Comparison of ENCODE assay signal across 8 cellular contexts in genomic region chr5:90707698-90708097, GRCh38.
"Had no signal": no experiment of that assay in that cellular context is flagged by ENCODE, and none has a peak within 500 bp of the region (broad histone marks: within the 10 kb centered on the region; RNA-seq: fewer than 3 reads in every experiment).

No MANE protein-coding gene starts in this region.

- H3K27ac Mint-ChIP-seq: HFFc6 had no signal

- H3K27ac ChIP-seq: KMS-11 had no signal

- ATAC-seq: HCT116 had no signal

- H3K9me3 ChIP-seq: HAP-1 had no signal

- H3K4me2 ChIP-seq: KMS-11 had no signal

- FAIRE-seq: HTR-8/SVneo had no signal

- H3K9ac ChIP-seq: KMS-11 had no signal

- H3K4me3 Mint-ChIP-seq: HFFc6 had no signal

- DNase-seq: GOT3, HFFc6, IMR-90, KBM-7 had no signal

- H3K4me3 ChIP-seq: HAP-1 had no signal

- H3K4me1 ChIP-seq: HAP-1 had no signal

- H3K9me3 Mint-ChIP-seq: HFFc6 had no signal
